In genomic region chr15:67854358-67854757, GRCh38 we compare ENCODE assay signal across 1 cellular context.
TF ChIP-seq lines count a peak whose summit lies in the region.

No MANE protein-coding gene starts in this region.

TF ChIP-seq in HepG2, 621 proteins besides CTCF, POLR2A, EP300 and RAD21 (continued from another document):
- TF ChIP-seq PLSCR1 (CRISPR knock-in tag; IDR thresholded peaks at IDR 0.05; ENCODE audit: borderline replicate concordance) (no peak), ETV5 (CRISPR knock-in tag; IDR thresholded peaks at IDR 0.05; ENCODE audit: borderline replicate concordance) (peak; percentile 70), POLR2G (IDR thresholded peaks at IDR 0.05; ENCODE audit: low read depth, low read length) (peak; percentile 75), ZC3H4 (CRISPR knock-in tag; IDR thresholded peaks at IDR 0.05; ENCODE audit: borderline replicate concordance) (0 out of 2 replicates have a peak, but pooled peaks have one; percentile 43), ZMYM3 (CRISPR knock-in tag; IDR thresholded peaks at IDR 0.05) (peak; percentile 35; the same call in 1 of the 2 replicates), KAT8 (CRISPR knock-in tag; IDR thresholded peaks at IDR 0.05) (0 out of 2 replicates have a peak, but pooled peaks have one; percentile 46), TFAP4 (IDR thresholded peaks at IDR 0.05; ENCODE audit: borderline replicate concordance, low read depth) (peak; percentile 28; the same call in 1 of the 2 replicates), ZBTB26 (CRISPR knock-in tag; IDR thresholded peaks at IDR 0.05; ENCODE audit: borderline replicate concordance) (peak; percentile 60; the same call in 1 of the 2 replicates), MBD4 (IDR thresholded peaks at IDR 0.05; ENCODE audit: borderline replicate concordance, low read length) (no peak), TARDBP (CRISPR knock-in tag; IDR thresholded peaks at IDR 0.05) (peak; percentile 39; the same call in 1 of the 2 replicates), POGK (CRISPR knock-in tag; conservative IDR thresholded peaks at IDR 0.05) (no peak), TFDP2 (CRISPR knock-in tag; IDR thresholded peaks at IDR 0.05) (0 out of 2 replicates have a peak, but pooled peaks have one; percentile 33)
TF ChIP-seq in HepG2: peak in this region for 74.
